ENCODE assay signal across 11 cellular contexts in the genomic region with DNA sequence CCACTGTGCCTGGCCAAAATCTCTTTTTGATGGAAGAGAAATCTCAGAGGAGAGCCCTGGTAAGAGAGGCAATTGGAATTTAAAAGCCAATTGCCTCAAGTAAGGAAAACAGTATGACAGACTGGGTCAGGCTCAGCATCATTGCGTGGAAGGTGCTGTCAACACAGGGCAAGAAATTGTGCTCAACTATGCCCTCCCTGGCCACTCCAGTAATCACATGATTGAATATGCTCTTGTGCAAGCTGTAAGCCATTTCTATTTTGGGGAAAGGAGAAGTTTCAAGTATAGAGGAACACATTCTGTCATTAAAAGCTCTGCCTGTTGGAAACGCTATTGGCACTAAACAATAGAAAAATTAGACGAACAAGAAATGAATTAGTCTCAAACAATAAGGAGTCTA.
DNase-seq lines count a peak whose midpoint lies in the region; TF ChIP-seq lines count a peak whose summit lies in the region.
"Had no signal": no experiment of that assay in that cellular context is flagged by ENCODE, and none has a peak within 500 bp of the region (broad histone marks: within the 10 kb centered on the region; RNA-seq: fewer than 3 reads in every experiment).

No MANE protein-coding gene starts in this region.

- 64% methylated on average over 3 of the region's 3 CpGs for WGBS in suprapubic skin

- DNase-seq in GM12865 (ENCODE audit: low read depth), result peak; percentile 9
- DNase-seq in Kasumi-1 (lab: John Stamatoyannopoulos, UW), result peak; percentile 95 to 97
- DNase-seq in SW480 (ENCODE audit: low spot score), result peak; percentile 1
- peak; percentile 81 for DNase-seq in medulla oblongata (ENCODE audit: extremely low spot score)
- no peak for DNase-seq in putamen (ENCODE audit: low spot score)
- DNase-seq in occipital lobe (lab: John Stamatoyannopoulos, UW), result no peak
- no peak for DNase-seq in suprapubic skin (ENCODE audit: low spot score in 2 of 2)
- DNase-seq in GM19240 (ENCODE audit: insufficient read length, low spot score), result no peak
- DNase-seq: DMS79 treated with DMSO at 0.1 percent for 48 hours, ovary had no signal

- no peak for TF ChIP-seq EP300 in suprapubic skin (IDR thresholded peaks at IDR 0.05)

- H3K4me1 ChIP-seq in suprapubic skin, result no peaks in the 10 kb centered on the region
- H3K4me1 ChIP-seq: adrenal gland had no signal

- no peak overlapping the region for H3K4me3 ChIP-seq in GM12865 (ENCODE audit: low read depth, low read length)
- no peak overlapping the region for H3K4me3 ChIP-seq in suprapubic skin
- H3K4me3 ChIP-seq: adrenal gland, ovary had no signal

- no peak for TF ChIP-seq POLR2A in suprapubic skin (IDR thresholded peaks at IDR 0.05)

- TF ChIP-seq CTCF in GM12865 (IDR thresholded peaks at IDR 0.05; ENCODE audit: insufficient read depth, low read depth, low read length, missing control alignments) (no peak), suprapubic skin (IDR thresholded peaks at IDR 0.05) (no peak)

- no peak overlapping the region for H3K27ac ChIP-seq in suprapubic skin
- H3K27ac ChIP-seq: adrenal gland, ovary had no signal

- no peaks in the 10 kb centered on the region for H3K27me3 ChIP-seq in suprapubic skin
- H3K27me3 ChIP-seq: adrenal gland, ovary had no signal

- no peaks in the 10 kb centered on the region for H3K36me3 ChIP-seq in suprapubic skin
- H3K36me3 ChIP-seq: adrenal gland, ovary had no signal

- H3K9me3 ChIP-seq in suprapubic skin, result no peaks in the 10 kb centered on the region
- H3K9me3 ChIP-seq: adrenal gland, ovary had no signal

Comparison
In these comparisons a context has a peak if more than half of its experiments do, and no peak if none do; other contexts are left out.
1. DNase-seq: peak in GM12865 (single experiment), Kasumi-1 (2 of 2), SW480 (single experiment) and medulla oblongata (single experiment); none in putamen (single experiment), occipital lobe (single experiment), suprapubic skin (0 of 2) and GM19240 (single experiment).